10 cellular contexts compared by ENCODE assay signal in genomic region chr5:119368238-119368630, GRCh38. TPM values are rescaled to one million over a fixed set of nuclear protein-coding genes. Genes with fewer than 3 reads are reported as not detected.
DNase-seq lines count a peak whose midpoint lies in the region; ATAC-seq and TF ChIP-seq lines count a peak whose summit lies in the region.
"Had no signal": no experiment of that assay in that cellular context is flagged by ENCODE, and none has a peak within 500 bp of the region (broad histone marks: within the 10 kb centered on the region; RNA-seq: fewer than 3 reads in every experiment).

No MANE protein-coding gene starts in this region.

- H3K4me3 Mint-ChIP-seq in CD4-positive, CD25-positive, alpha-beta regulatory T cell: peak overlapping the region; percentile 17 to 69 (median 60)
- peak overlapping the region; percentile 84 for H3K4me3 Mint-ChIP-seq in activated T-helper 1 cell treated with anti-CD3 and anti-CD28 coated beads, Interleukin-12 subunit alpha, Interleukin-12 subunit beta, Interleukin-2, Interleukin-4 antibody, amounts not matched to agents 30 ng/mL and 10 ng/mL and 1 ng/mL, durations not matched to agents 14 hours and 24 hours and 36 hours
- peak overlapping the region; percentile 0 to 78 (median 68) for H3K4me3 Mint-ChIP-seq in naive thymus-derived CD8-positive, alpha-beta T cell

- no peaks in the 10 kb centered on the region for H3K9me3 ChIP-seq in CD4-positive, CD25-positive, alpha-beta regulatory T cell (ENCODE audit: control insufficient read depth in 2 of 2, low read length in 2 of 2)
- no peaks in the 10 kb centered on the region for H3K9me3 ChIP-seq in A673 (ENCODE audit: low read depth, low read length, poor library complexity, severe bottlenecking)

- H3K4me1 ChIP-seq in CD4-positive, CD25-positive, alpha-beta regulatory T cell (ENCODE audit: control insufficient read depth, insufficient read depth, low read length, poor library complexity, severe bottlenecking): peaks cover 74% of the 10 kb centered on the region
- H3K4me1 ChIP-seq in KMS-11 (ENCODE audit: low read depth, poor library complexity, severe bottlenecking): peaks cover 55% of the 10 kb centered on the region
- peaks cover 11% of the 10 kb centered on the region for H3K4me1 ChIP-seq in A673 (ENCODE audit: insufficient read depth, low read length, poor library complexity, severe bottlenecking)

- peak overlapping the region; percentile 75 for H3K4me3 ChIP-seq in CD4-positive, CD25-positive, alpha-beta regulatory T cell (ENCODE audit: low read depth, low read length)
- H3K4me3 ChIP-seq in KMS-11 (IDR thresholded peaks at IDR 0.05; ENCODE audit: insufficient read depth, low read depth, low read length) (no peak overlapping the region), A673 (ENCODE audit: low read depth, low read length, poor library complexity, severe bottlenecking) (no peak overlapping the region)

- peak in 2 of 3 donors; percentile 43 to 86 for DNase-seq in CD4-positive, CD25-positive, alpha-beta regulatory T cell
- no peak for DNase-seq in activated T-helper 1 cell treated with anti-CD3 and anti-CD28 coated beads, Interleukin-12 subunit alpha, Interleukin-12 subunit beta, Interleukin-2, Interleukin-4 antibody, amounts not matched to agents 30 ng/mL and 10 ng/mL and 1 ng/mL, durations not matched to agents 14 hours and 24 hours and 36 hours (ENCODE audit: low spot score)
- peak in 3 of 10 donors; percentile 27 to 74 (median 34) for DNase-seq in naive thymus-derived CD8-positive, alpha-beta T cell
- DNase-seq in retina (no peak), iPS-NIHi11 (ENCODE audit: low spot score) (no peak), A673 (ENCODE audit: low spot score) (no peak)
- DNase-seq: amygdala had no signal

- TF ChIP-seq CTCF in KMS-11 (conservative IDR thresholded peaks at IDR 0.05; ENCODE audit: low read depth, low read length) (no peak), A673 (conservative IDR thresholded peaks at IDR 0.05; ENCODE audit: low read depth, low read length) (no peak)

- H3K27me3 ChIP-seq in CD4-positive, CD25-positive, alpha-beta regulatory T cell (ENCODE audit: control insufficient read depth, insufficient read depth, low read length): no peaks in the 10 kb centered on the region
- H3K27me3 ChIP-seq in KMS-11 (ENCODE audit: insufficient read depth, low read depth) (no peaks in the 10 kb centered on the region), A673 (replicated peaks; ENCODE audit: insufficient read depth, low read depth, low read length, poor library complexity) (no peaks in the 10 kb centered on the region)
- H3K27me3 ChIP-seq: foreskin keratinocyte had no signal

- POLR2A ChIA-PET in naive thymus-derived CD8-positive, alpha-beta T cell (lab: Charles Lee): interaction anchor here (1.3 to 1.4 kb wide), 3 partner anchors 10 to 31 kb away, joined by 3 to 6 read pairs (median 3); no protein-coding TSS in a partner anchor
- POLR2A ChIA-PET in A673 (lab: Charles Lee; ENCODE audit: low non-redundant PET): interaction anchor here (0.7 kb wide), 1 partner anchor 11 kb away, joined by 3 read pairs; no protein-coding TSS in a partner anchor

- CTCF ChIA-PET in A673 (lab: Charles Lee): no interaction called here

- no TSS peak for BruUV-seq in A673 (replicated peaks; lab: Mats Ljungman, UMichigan)

- H3K27me3 Mint-ChIP-seq in CD4-positive, CD25-positive, alpha-beta regulatory T cell: no peaks in the 10 kb centered on the region
- H3K27me3 Mint-ChIP-seq in activated T-helper 1 cell treated with anti-CD3 and anti-CD28 coated beads, Interleukin-12 subunit alpha, Interleukin-12 subunit beta, Interleukin-2, Interleukin-4 antibody, amounts not matched to agents 30 ng/mL and 10 ng/mL and 1 ng/mL, durations not matched to agents 14 hours and 24 hours and 36 hours (ENCODE audit: insufficient read depth): no peaks in the 10 kb centered on the region
- no peaks in the 10 kb centered on the region for H3K27me3 Mint-ChIP-seq in naive thymus-derived CD8-positive, alpha-beta T cell

- no peak overlapping the region for H3K9ac ChIP-seq in KMS-11

- peaks cover 12% of the 10 kb centered on the region for H3K36me3 ChIP-seq in CD4-positive, CD25-positive, alpha-beta regulatory T cell (ENCODE audit: control insufficient read depth, insufficient read depth, low read length)
- H3K36me3 ChIP-seq in KMS-11 (ENCODE audit: insufficient read depth): no peaks in the 10 kb centered on the region
- H3K36me3 ChIP-seq in A673 (ENCODE audit: insufficient read depth, low read length, poor library complexity, severe bottlenecking): no peaks in the 10 kb centered on the region

- H3K4me2 ChIP-seq in KMS-11: peak overlapping the region; percentile 46

- intact Hi-C loops in activated T-helper 1 cell treated with anti-CD3 and anti-CD28 coated beads, Interleukin-12 subunit alpha, Interleukin-12 subunit beta, Interleukin-2, Interleukin-4 antibody, amounts not matched to agents 30 ng/mL and 10 ng/mL and 1 ng/mL, durations not matched to agents 14 hours and 24 hours and 36 hours (cut with micrococcal nuclease): loop anchor here (1.0 to 5.0 kb wide), 4 partner anchors 10 to 380 kb away; partner anchors contain the start of gene DTWD2
- intact Hi-C loops in A673 (cut with micrococcal nuclease; ENCODE audit: unreplicated experiment): no loop called here

- peaks cover 0 to 1% (median 0%) of the 10 kb centered on the region in 7 donors for H3K9me3 Mint-ChIP-seq in CD4-positive, CD25-positive, alpha-beta regulatory T cell
- H3K9me3 Mint-ChIP-seq in activated T-helper 1 cell treated with anti-CD3 and anti-CD28 coated beads, Interleukin-12 subunit alpha, Interleukin-12 subunit beta, Interleukin-2, Interleukin-4 antibody, amounts not matched to agents 30 ng/mL and 10 ng/mL and 1 ng/mL, durations not matched to agents 14 hours and 24 hours and 36 hours: peaks cover 3% of the 10 kb centered on the region
- no peaks in the 10 kb centered on the region for H3K9me3 Mint-ChIP-seq in naive thymus-derived CD8-positive, alpha-beta T cell

- H3K36me3 Mint-ChIP-seq in CD4-positive, CD25-positive, alpha-beta regulatory T cell: peaks cover 27% of the 10 kb centered on the region
- peaks cover 68% of the 10 kb centered on the region for H3K36me3 Mint-ChIP-seq in activated T-helper 1 cell treated with anti-CD3 and anti-CD28 coated beads, Interleukin-12 subunit alpha, Interleukin-12 subunit beta, Interleukin-2, Interleukin-4 antibody, amounts not matched to agents 30 ng/mL and 10 ng/mL and 1 ng/mL, durations not matched to agents 14 hours and 24 hours and 36 hours (ENCODE audit: low read depth)
- peaks cover 0 to 39% (median 22%) of the 10 kb centered on the region in 3 donors for H3K36me3 Mint-ChIP-seq in naive thymus-derived CD8-positive, alpha-beta T cell

- H3K27ac ChIP-seq in CD4-positive, CD25-positive, alpha-beta regulatory T cell (ENCODE audit: insufficient read depth, low read length, poor library complexity, severe bottlenecking): peak overlapping the region; percentile 76
- H3K27ac ChIP-seq in KMS-11 (peak overlapping the region; percentile 48; the same call in 1 of the 2 replicates), A673 (ENCODE audit: low read depth, low read length, poor library complexity, severe bottlenecking) (no peak overlapping the region)
- H3K27ac ChIP-seq: foreskin keratinocyte had no signal

- no peaks in the 10 kb centered on the region for H3K79me2 ChIP-seq in KMS-11 (ENCODE audit: insufficient read depth, low read depth)

- H3K27ac Mint-ChIP-seq in CD4-positive, CD25-positive, alpha-beta regulatory T cell: peak overlapping the region; percentile 49 to 99 (median 83)
- peak overlapping the region; percentile 95 for H3K27ac Mint-ChIP-seq in activated T-helper 1 cell treated with anti-CD3 and anti-CD28 coated beads, Interleukin-12 subunit alpha, Interleukin-12 subunit beta, Interleukin-2, Interleukin-4 antibody, amounts not matched to agents 30 ng/mL and 10 ng/mL and 1 ng/mL, durations not matched to agents 14 hours and 24 hours and 36 hours
- H3K27ac Mint-ChIP-seq in naive thymus-derived CD8-positive, alpha-beta T cell: peak overlapping the region; percentile 81 to 92 (median 88)

- peak; percentile 67 to 76 for ATAC-seq in CD4-positive, CD25-positive, alpha-beta regulatory T cell (ENCODE audit: low read depth in 2 of 2)
- ATAC-seq in naive thymus-derived CD8-positive, alpha-beta T cell: peak; percentile 35 to 43
- no peak for ATAC-seq in HG02571 (IDR thresholded peaks at IDR 0.05; ENCODE audit: unreplicated experiment)

- peaks cover 40 to 87% (median 75%) of the 10 kb centered on the region in 4 donors for H3K4me1 Mint-ChIP-seq in CD4-positive, CD25-positive, alpha-beta regulatory T cell
- peaks cover 84% of the 10 kb centered on the region for H3K4me1 Mint-ChIP-seq in activated T-helper 1 cell treated with anti-CD3 and anti-CD28 coated beads, Interleukin-12 subunit alpha, Interleukin-12 subunit beta, Interleukin-2, Interleukin-4 antibody, amounts not matched to agents 30 ng/mL and 10 ng/mL and 1 ng/mL, durations not matched to agents 14 hours and 24 hours and 36 hours (ENCODE audit: low read depth)
- H3K4me1 Mint-ChIP-seq in naive thymus-derived CD8-positive, alpha-beta T cell: peaks cover 35 to 86% (median 75%) of the 10 kb centered on the region in 4 donors

- H2AFZ ChIP-seq in KMS-11 (ENCODE audit: low read depth): no peak overlapping the region

- no peaks in the 10 kb centered on the region for H4K20me1 ChIP-seq in KMS-11 (ENCODE audit: insufficient read depth)

RNA-seq across cellular contexts. Expression of gene TNFAIP8, which starts 12.4 kb away (rescaled TPM):
- 120 TPM for total RNA-seq in CD4-positive, CD25-positive, alpha-beta regulatory T cell
- polyA plus RNA-seq in CD4-positive, CD25-positive, alpha-beta regulatory T cell: 100 to 1,000 TPM; 183 to 244 (median 202) TPM
- 214 and 219 TPM in 2 replicates for total RNA-seq in activated T-helper 1 cell treated with anti-CD3 and anti-CD28 coated beads, Interleukin-12 subunit alpha, Interleukin-12 subunit beta, Interleukin-2, Interleukin-4 antibody, amounts not matched to agents 30 ng/mL and 10 ng/mL and 1 ng/mL, durations not matched to agents 14 hours and 24 hours and 36 hours
- total RNA-seq in naive thymus-derived CD8-positive, alpha-beta T cell: 100 to 1,000 TPM; 176 to 177 TPM
- 100 to 1,000 TPM; 175 to 220 (median 188) TPM for polyA plus RNA-seq in naive thymus-derived CD8-positive, alpha-beta T cell
- 6.3 and 6.8 TPM in 2 replicates for total RNA-seq in A673 (2021)

Comparison
In these comparisons a context has a peak if more than half of its experiments do, and no peak if none do; other contexts are left out.
1. DNase-seq: peak in CD4-positive, CD25-positive, alpha-beta regulatory T cell (2 of 3); none in activated T-helper 1 cell treated with anti-CD3 and anti-CD28 coated beads, Interleukin-12 subunit alpha, Interleukin-12 subunit beta, Interleukin-2, Interleukin-4 antibody, amounts not matched to agents 30 ng/mL and 10 ng/mL and 1 ng/mL, durations not matched to agents 14 hours and 24 hours and 36 hours (single experiment), retina (single experiment), iPS-NIHi11 (single experiment) and A673 (single experiment).
2. RNA of gene TNFAIP8, which starts 12.4 kb away (total RNA-seq): 214 to 219 TPM in activated T-helper 1 cell treated with anti-CD3 and anti-CD28 coated beads, Interleukin-12 subunit alpha, Interleukin-12 subunit beta, Interleukin-2, Interleukin-4 antibody, amounts not matched to agents 30 ng/mL and 10 ng/mL and 1 ng/mL, durations not matched to agents 14 hours and 24 hours and 36 hours, 176 to 177 TPM in naive thymus-derived CD8-positive, alpha-beta T cell and 120 TPM in CD4-positive, CD25-positive, alpha-beta regulatory T cell (single experiment); 6.3 to 6.8 TPM in A673; every median in the first group is over 10 times any median in the second.
3. Peak in every context shown above with its lines, with median percentiles within 50 percentile points of each other: H3K27ac Mint-ChIP-seq and H3K4me3 Mint-ChIP-seq.